9 cellular contexts compared by ENCODE assay signal in the genomic region with DNA sequence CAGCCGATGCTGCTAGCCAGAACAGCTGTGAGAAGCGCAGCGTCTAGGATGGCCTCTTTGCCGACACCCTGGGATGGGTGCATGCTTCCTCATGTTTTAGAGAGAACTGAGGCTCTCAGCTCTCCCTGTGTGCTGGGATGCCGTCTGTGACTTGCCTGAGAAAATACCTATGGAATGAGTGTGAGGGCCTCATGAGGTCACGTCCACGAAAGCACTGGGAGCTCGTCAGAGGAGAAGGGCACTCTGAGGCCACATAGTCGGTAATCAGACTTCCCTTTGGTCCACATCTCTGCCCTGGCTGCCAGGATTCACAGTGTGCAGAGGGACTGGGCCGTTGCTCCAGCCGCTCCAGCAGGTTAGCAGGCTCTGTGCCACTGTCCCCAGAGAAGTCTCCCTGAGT. TPM values are rescaled to one million over a fixed set of nuclear protein-coding genes. Genes with fewer than 3 reads are reported as not detected.
DNase-seq lines count a peak whose midpoint lies in the region; ATAC-seq and TF ChIP-seq lines count a peak whose summit lies in the region.
"Had no signal": no experiment of that assay in that cellular context is flagged by ENCODE, and none has a peak within 500 bp of the region (broad histone marks: within the 10 kb centered on the region; RNA-seq: fewer than 3 reads in every experiment).

No MANE protein-coding gene starts in this region.

- ATAC-seq in right cardiac atrium (peak; percentile 60 to 84), HG02938 (IDR thresholded peaks at IDR 0.05; ENCODE audit: unreplicated experiment) (no peak)

- H3K4me3 ChIP-seq in astrocyte of the cerebellum (ENCODE audit: low read depth, low read length) (no peak overlapping the region), right cardiac atrium (ENCODE audit: low read length) (no peak overlapping the region)
- H3K4me3 ChIP-seq: colonic mucosa had no signal

- H3K4me1 ChIP-seq in right cardiac atrium (ENCODE audit: control insufficient read depth, insufficient read depth, low read length): peaks cover 22% of the 10 kb centered on the region
- H3K4me1 ChIP-seq: colonic mucosa had no signal

- peak overlapping the region; percentile 16 for H3K27ac ChIP-seq in right cardiac atrium (ENCODE audit: low read length)
- H3K27ac ChIP-seq: colonic mucosa had no signal

- TF ChIP-seq CTCF in astrocyte of the cerebellum (IDR thresholded peaks at IDR 0.05; ENCODE audit: low read depth, low read length, missing control alignments): no peak

- no peaks in the 10 kb centered on the region for H3K9me3 ChIP-seq in right cardiac atrium (ENCODE audit: control insufficient read depth, low read length)
- H3K9me3 ChIP-seq: colonic mucosa had no signal

- no peaks in the 10 kb centered on the region for H3K27me3 ChIP-seq in right cardiac atrium (ENCODE audit: control insufficient read depth, insufficient read depth)
- H3K27me3 ChIP-seq: colonic mucosa had no signal

- in situ Hi-C loops in astrocyte of the cerebellum (cut with HindIII; ENCODE audit: low sequenced_read_pairs): no loop called here

- intact Hi-C loops in right cardiac atrium (cut with DNase I): loop anchor here in 1 of 4 donors (10.0 kb wide), 1 partner anchor 55 kb away; the partner anchor contains the start of gene MICAL3

- peak; percentile 44 for DNase-seq in HK-2 (ENCODE audit: unreplicated experiment)
- DNase-seq in astrocyte of the cerebellum (ENCODE audit: low read depth): peak; percentile 86
- DNase-seq in right cardiac atrium: peak in 2 of 3 donors; percentile 61 to 68
- DNase-seq in stromal cell of bone marrow (ENCODE audit: low read depth): peak; percentile 71
- DNase-seq in DMS114 treated with DMSO at 0.1 percent for 48 hours (lab: John Stamatoyannopoulos, UW; ENCODE audit: unreplicated experiment): no peak
- no peak for DNase-seq in NCI-H1105 treated with DMSO at 0.1 percent for 48 hours (lab: John Stamatoyannopoulos, UW)
- DNase-seq in HuH-7 (ENCODE audit: low spot score): no peak
- DNase-seq: colonic mucosa had no signal

- 39% methylated on average over 11 of the region's 11 CpGs for WGBS in right cardiac atrium

RNA-seq across cellular contexts. Expression of gene MICAL3, which starts 54.6 kb away (rescaled TPM):
- total RNA-seq in right cardiac atrium: 100 to 1,000 TPM in 1 of 4 donors, 10 to 100 TPM in 3; 72.1 to 105 (median 79.1) TPM
- 30.4 TPM for polyA plus RNA-seq in right cardiac atrium

Comparison
In these comparisons a context has a peak if more than half of its experiments do, and no peak if none do; other contexts are left out.
1. DNase-seq: peak in HK-2 (single experiment), astrocyte of the cerebellum (single experiment), right cardiac atrium (2 of 3) and stromal cell of bone marrow (single experiment); none in DMS114 treated with DMSO at 0.1 percent for 48 hours (single experiment), NCI-H1105 treated with DMSO at 0.1 percent for 48 hours (single experiment) and HuH-7 (single experiment).